23 cellular contexts compared by ENCODE assay signal in the genomic region with DNA sequence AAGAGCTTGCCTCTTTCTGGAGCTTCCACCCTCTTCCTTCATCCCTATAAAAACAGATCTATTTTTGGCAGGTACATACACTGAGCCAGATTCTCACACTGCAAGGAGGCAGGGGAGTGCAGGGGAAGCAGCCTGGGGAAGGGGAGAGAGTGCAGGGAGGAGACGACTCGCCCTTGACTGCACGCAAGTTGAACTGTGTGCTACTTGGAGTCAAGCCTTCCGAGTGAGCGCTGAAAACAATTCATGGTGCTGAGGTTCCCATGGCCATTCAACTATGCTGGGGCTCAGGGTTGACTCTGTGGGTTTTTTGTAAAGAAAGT. TPM values are rescaled to one million over a fixed set of nuclear protein-coding genes. Genes with fewer than 3 reads are reported as not detected.
A peak's percentile ranks its signal among the peaks of the same experiment; 100 is the strongest.
DNase-seq lines count a peak whose midpoint lies in the region; ATAC-seq, FAIRE-seq and TF ChIP-seq lines count a peak whose summit lies in the region.
"Had no signal": no experiment of that assay in that cellular context is flagged by ENCODE, and none has a peak within 500 bp of the region (broad histone marks: within the 10 kb centered on the region; RNA-seq: fewer than 3 reads in every experiment).

No MANE protein-coding gene starts in this region.

- peaks cover 12% of the 10 kb centered on the region for H3K27me3 Mint-ChIP-seq in nephron (ENCODE audit: low read depth)

- TF ChIP-seq RAD21 in A549 (conservative IDR thresholded peaks at IDR 0.05 in 1 of 2, IDR thresholded peaks at IDR 0.05 in 1 of 2) = no peak

- no peak for FAIRE-seq in A549 (lab: Jason Lieb, UNC)
- FAIRE-seq: A204.1, endothelial cell of umbilical vein, HepG2 had no signal

- H3K9me3 ChIP-seq in A549 (no peaks in the 10 kb centered on the region), heart right ventricle (no peaks in the 10 kb centered on the region), osteoblast (ENCODE audit: low read depth, low read length) (no peaks in the 10 kb centered on the region)
- H3K9me3 ChIP-seq: BE2C, upper lobe of right lung had no signal

- H2AFZ ChIP-seq in osteoblast (ENCODE audit: low read length) = no peak overlapping the region

- TF ChIP-seq CTCF in A549 (IDR thresholded peaks at IDR 0.05) (0 out of 3 replicates have a peak, but pooled peaks have one; percentile 2), heart right ventricle (IDR thresholded peaks at IDR 0.05) (peak in 1 of 9 donors; percentile 6), nephron (IDR thresholded peaks at IDR 0.05; ENCODE audit: unreplicated experiment in 3 of 3) (no peak), osteoblast (IDR thresholded peaks at IDR 0.05; ENCODE audit: extremely low read depth, low read depth, low read length) (no peak)

- intact Hi-C loops in heart right ventricle (cut with DNase I) = loop anchor here in 7 of 10 donors (2.0 to 10.0 kb wide), 5 partner anchors 46 to 81 kb away; partner anchors contain the start of gene HSPA12A (in 6 of the 7)

- no peak for TF ChIP-seq POLR2A in A549 (IDR thresholded peaks at IDR 0.05; ENCODE audit: low read length)

- H3K27me3 ChIP-seq in heart right ventricle (no peaks in the 10 kb centered on the region), osteoblast (ENCODE audit: insufficient read depth, low read length) (no peaks in the 10 kb centered on the region)
- H3K27me3 ChIP-seq: BE2C, upper lobe of right lung had no signal

- no peaks in the 10 kb centered on the region for H3K9me3 Mint-ChIP-seq in nephron
- H3K9me3 Mint-ChIP-seq: activated naive CD4-positive, alpha-beta T cell treated with anti-CD3 and anti-CD28 coated beads, Interleukin-2, amount 10 ng/mL, durations not matched to agents 7 days and 5 days; nephron progenitor cell had no signal

- 97% methylated on average over 5 of the region's 5 CpGs for WGBS in A549 (ENCODE audit: missing lambda C conversion rate)
- WGBS in heart right ventricle, 2 donors = 12 to 22% methylated on average over 5 of the region's 5 CpGs

- H3K27ac Mint-ChIP-seq in nephron = peak overlapping the region; percentile 76 to 95 (median 88)
- H3K27ac Mint-ChIP-seq: activated naive CD4-positive, alpha-beta T cell treated with anti-CD3 and anti-CD28 coated beads, Interleukin-2, amount 10 ng/mL, durations not matched to agents 7 days and 5 days; nephron progenitor cell had no signal

- H3K36me3 Mint-ChIP-seq in nephron (ENCODE audit: low read depth) = peaks cover 26% of the 10 kb centered on the region
- H3K36me3 Mint-ChIP-seq: activated naive CD4-positive, alpha-beta T cell treated with anti-CD3 and anti-CD28 coated beads, Interleukin-2, amount 10 ng/mL, durations not matched to agents 7 days and 5 days had no signal

- CTCF ChIA-PET in A549 (lab: Yijun Ruan, JAX) = interaction anchor here (0.9 to 5.0 kb wide), 8 partner anchors 8 to 484 kb away, joined by 3 to 36 read pairs (median 3); no protein-coding TSS in a partner anchor

- H3K27ac ChIP-seq in A549 (no peak overlapping the region), angular gyrus (ENCODE audit: low read depth, low read length) (peak overlapping the region; percentile 53), heart right ventricle (peak overlapping the region in 7 of 10 donors; percentile 5 to 72 (median 58)), osteoblast (ENCODE audit: low read depth, low read length) (no peak overlapping the region)
- H3K27ac ChIP-seq: upper lobe of right lung had no signal

- peak overlapping the region in 2 of 3 experiments; percentile 27 to 33 for H3K4me3 Mint-ChIP-seq in nephron
- H3K4me3 Mint-ChIP-seq: activated naive CD4-positive, alpha-beta T cell treated with anti-CD3 and anti-CD28 coated beads, Interleukin-2, amount 10 ng/mL, durations not matched to agents 7 days and 5 days; nephron progenitor cell had no signal

- H3K4me2 ChIP-seq in A549 (no peak overlapping the region), osteoblast (ENCODE audit: insufficient read depth, low read length) (no peak overlapping the region)

- H4K20me1 ChIP-seq in osteoblast (ENCODE audit: insufficient read depth, low read length) = no peaks in the 10 kb centered on the region

- DNase-seq in A549 (ENCODE audit: low read depth in 1 of 2, low spot score in 1 of 2) = no peak
- peak in 1 of 2 donors; percentile 24 for DNase-seq in heart right ventricle
- no peak for DNase-seq in NCI-H748 treated with DMSO at 0.1 percent for 48 hours (lab: John Stamatoyannopoulos, UW)
- no peak for DNase-seq in NCI-H187 (lab: John Stamatoyannopoulos, UW)
- no peak for DNase-seq in osteoblast (ENCODE audit: insufficient read length, low spot score, missing footprints)
- DNase-seq: activated CD4-positive, alpha-beta T cell treated with anti-CD3 and anti-CD28 coated beads for 48 hours; activated naive CD4-positive, alpha-beta T cell treated with anti-CD3 and anti-CD28 coated beads, Interleukin-2, amount 10 ng/mL, durations not matched to agents 7 days and 5 days; activated T-cell treated with anti-CD3 and anti-CD28 coated beads, Interleukin-2, amount 50 U/mL, for 48 hours; BE2C; central memory CD4-positive, alpha-beta T cell; COR-L47; DMS79; RPMI8226; stimulated activated CD8-positive, alpha-beta memory T cell treated with anti-CD3 and anti-CD28 coated beads, Interleukin-4, amount 100 ng/mL, for 48 hours; upper lobe of right lung had no signal

- H3K79me2 ChIP-seq in osteoblast (ENCODE audit: insufficient read depth, low read length) = no peaks in the 10 kb centered on the region

- H3K4me1 Mint-ChIP-seq in nephron = peaks cover 81% of the 10 kb centered on the region
- H3K4me1 Mint-ChIP-seq: activated naive CD4-positive, alpha-beta T cell treated with anti-CD3 and anti-CD28 coated beads, Interleukin-2, amount 10 ng/mL, durations not matched to agents 7 days and 5 days had no signal

- H3K4me3 ChIP-seq in A549 (no peak overlapping the region), heart right ventricle (peak overlapping the region in 1 of 10 donors; percentile 11), osteoblast (ENCODE audit: insufficient read depth, low read length) (no peak overlapping the region)
- H3K4me3 ChIP-seq: upper lobe of right lung had no signal

- TF ChIP-seq EP300 in A549 (IDR thresholded peaks at IDR 0.05) = no peak

- ATAC-seq in A549 (peak in 1 of 2 experiments; percentile 16; a peak in 1 of 6 replicates), heart right ventricle (peak; percentile 35 to 77 (median 57)), HG03175 (IDR thresholded peaks at IDR 0.05; ENCODE audit: unreplicated experiment) (no peak)
- ATAC-seq: SK-N-SH treated with all-trans-retinoic acid at 6 μM for 48 hours, upper lobe of right lung had no signal

- H3K36me3 ChIP-seq in heart right ventricle (peaks cover 0 to 3% (median 0%) of the 10 kb centered on the region in 9 donors), osteoblast (ENCODE audit: insufficient read depth, low read length) (peaks cover 8% of the 10 kb centered on the region)
- H3K36me3 ChIP-seq: BE2C, upper lobe of right lung had no signal

- H3K4me1 ChIP-seq in A549 (no peaks in the 10 kb centered on the region), heart right ventricle (peaks cover 14 to 67% (median 48%) of the 10 kb centered on the region in 9 donors), osteoblast (ENCODE audit: insufficient read depth, low read length) (peaks cover 18% of the 10 kb centered on the region)
- H3K4me1 ChIP-seq: BE2C had no signal

- POLR2A ChIA-PET in A549 (lab: Yijun Ruan, JAX) = no interaction called here

TF ChIP-seq in A549, 52 proteins besides CTCF, POLR2A, EP300 and RAD21:
- TF ChIP-seq SREBF2 (IDR thresholded peaks at IDR 0.05) = no peak

RNA-seq across cellular contexts. Expression of gene HSPA12A, which starts 51.3 kb away (rescaled TPM):
- polyA plus RNA-seq in A549 (2011; rRNA removed) (17.0 and 17.4 TPM in 2 replicates), A549 (2017; fragmentation: RNase III; extraction: RNeasy Plus Mini Kit Qiagen cat#74134 plus additional on column Dnase treatment) (16.7 to 17.8 TPM (median 16.9 TPM) in 3 replicates), heart right ventricle (1 to 10 TPM; 5.1 to 7.2 TPM)
- polyA plus RNA-seq in A549 (2012; cell fraction: cytosol; rRNA removed) = 7.7 and 9.1 TPM in 2 replicates
- polyA plus RNA-seq in A549 (2012; cell fraction: nucleus; rRNA removed) = 20.5 and 23.0 TPM in 2 replicates
- polyA minus RNA-seq in A549 (2011; rRNA and poly(A)+ RNA removed) = 25.2 and 27.4 TPM in 2 replicates
- total RNA-seq in heart right ventricle (10 to 100 TPM in 6 of 10 donors, 1 to 10 TPM in 4; 9.1 to 18.1 (median 10.7) TPM), osteoblast (10.0 and 10.9 TPM in 2 replicates)

Comparison
In these comparisons a context has a peak if more than half of its experiments do, and no peak if none do; other contexts are left out.
1. H3K27ac ChIP-seq: peak in angular gyrus (single experiment) and heart right ventricle (7 of 10); none in A549 (0 of 2) and osteoblast (single experiment).